Comparison of ENCODE assay signal across 1 cellular context in the genomic region with DNA sequence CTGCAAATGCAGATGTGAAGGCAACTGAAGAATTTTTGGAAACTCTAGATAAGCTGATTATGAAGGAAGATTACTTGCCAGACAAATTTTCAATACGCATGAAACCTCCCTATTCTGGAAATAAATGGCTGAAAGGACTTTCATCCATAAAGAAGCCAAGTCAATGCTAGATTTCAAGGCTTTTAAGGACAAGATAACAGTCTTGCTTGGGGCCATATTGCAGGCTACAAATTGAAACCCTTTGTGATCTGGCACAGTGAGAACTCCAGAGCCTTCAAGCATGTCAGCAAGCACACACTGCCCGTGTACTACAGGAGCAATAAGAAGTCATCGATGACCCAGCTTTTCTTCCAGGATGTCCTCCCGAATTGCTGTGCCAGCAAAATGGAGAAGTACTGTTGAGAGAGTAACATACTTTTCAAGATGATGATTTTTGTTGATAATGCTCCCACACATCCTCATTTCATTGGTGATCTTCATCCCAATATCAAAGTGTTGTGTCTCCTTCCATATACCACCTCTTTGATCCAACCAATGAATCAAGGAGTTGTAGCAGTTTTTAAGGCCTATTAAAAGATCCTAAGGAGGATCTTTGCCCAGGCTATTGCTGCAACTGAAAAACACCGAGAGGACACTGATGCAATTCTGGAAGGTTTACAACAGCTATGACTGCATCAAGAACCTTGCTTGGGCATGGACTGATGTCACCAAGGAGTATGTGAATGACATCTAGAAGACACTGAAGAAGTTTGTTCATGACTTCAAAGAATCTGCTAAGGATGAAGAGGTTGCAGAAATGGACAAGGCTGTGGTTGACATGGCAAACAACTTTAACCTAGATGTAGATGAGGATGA.
TF ChIP-seq lines count a peak whose summit lies in the region.

No MANE protein-coding gene starts in this region.

TF ChIP-seq in IMR-90, 13 proteins besides CTCF, POLR2A, EP300 and RAD21:
- TF ChIP-seq MAFK (IDR thresholded peaks at IDR 0.05; ENCODE audit: low read depth, low read length): peak; percentile 49; the same call in 1 of the 2 replicates
- TF ChIP-seq CEBPB (IDR thresholded peaks at IDR 0.05; ENCODE audit: low read depth, low read length): no peak
TF ChIP-seq in IMR-90: peak in this region for 1.
